ENCODE assay signal across 17 cellular contexts in the genomic region with DNA sequence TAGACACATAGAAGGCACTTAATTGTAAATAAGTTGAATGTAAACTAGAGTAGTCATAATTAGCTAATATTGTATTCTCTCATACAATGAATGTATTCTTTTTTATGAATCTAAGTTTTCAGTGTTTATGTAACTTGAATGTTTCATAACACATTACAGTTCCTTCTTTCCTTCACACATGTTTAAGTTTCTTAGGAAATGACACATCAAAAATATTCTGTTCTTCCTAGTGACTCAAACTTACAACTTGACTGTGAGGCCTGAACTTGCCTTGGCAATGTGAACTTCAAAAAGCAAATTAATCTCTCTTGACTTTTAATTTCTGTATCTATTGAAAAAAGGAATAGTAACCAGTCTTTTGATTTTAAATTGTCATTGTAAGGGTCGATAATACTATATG.
A peak's percentile ranks its signal among the peaks of the same experiment; 100 is the strongest.
DNase-seq lines count a peak whose midpoint lies in the region; TF ChIP-seq lines count a peak whose summit lies in the region.
"Had no signal": no experiment of that assay in that cellular context is flagged by ENCODE, and none has a peak within 500 bp of the region (broad histone marks: within the 10 kb centered on the region; RNA-seq: fewer than 3 reads in every experiment).

No MANE protein-coding gene starts in this region.

- no peaks in the 10 kb centered on the region for H3K79me2 ChIP-seq in SU-DHL-6 (ENCODE audit: insufficient read depth, low read length)
- H3K79me2 ChIP-seq: hepatocyte had no signal

- H3K9ac ChIP-seq in BLaER1 treated with 17β-estradiol and CSF1 and Interleukin-3, amounts not matched to agents 10 nM and 100 nM: 0 out of 22 replicates have a peak overlapping the region, but pooled peaks of 1 of the 11 experiments have one; percentile 10
- H3K9ac ChIP-seq in SU-DHL-6 (ENCODE audit: low read length): no peak overlapping the region

- H3K36me3 ChIP-seq in BLaER1 treated with 17β-estradiol and CSF1 and Interleukin-3, amounts not matched to agents 10 nM and 100 nM: no peaks in the 10 kb centered on the region
- no peaks in the 10 kb centered on the region for H3K36me3 ChIP-seq in SU-DHL-6 (ENCODE audit: low read length)
- H3K36me3 ChIP-seq: cardiac muscle cell had no signal

- no peaks in the 10 kb centered on the region for H3K4me1 Mint-ChIP-seq in activated T-helper 2 cell treated with anti-CD3 and anti-CD28 coated beads, Interferon-gamma antibody, Interleukin-2, Interleukin-4, amounts not matched to agents 10 μg/mL and 5 μg/mL and 100 μg/mL, durations not matched to agents 14 hours and 24 hours and 36 hours (ENCODE audit: low read depth)
- H3K4me1 Mint-ChIP-seq: endodermal cell, WTC11 had no signal

- H3K27ac ChIP-seq in BLaER1 treated with 17β-estradiol and CSF1 and Interleukin-3, amounts not matched to agents 10 nM and 100 nM: peak overlapping the region in 6 of 11 experiments; percentile 26 to 71 (median 54); a peak in 12 of 22 replicates
- no peak overlapping the region for H3K27ac ChIP-seq in SU-DHL-6 (ENCODE audit: low read depth, low read length)
- H3K27ac ChIP-seq: cardiac muscle cell, hepatocyte, psoas muscle had no signal

- H3K4me2 ChIP-seq in BLaER1 treated with 17β-estradiol and CSF1 and Interleukin-3, amounts not matched to agents 10 nM and 100 nM: peak overlapping the region in 4 of 11 experiments; percentile 53 to 64 (median 60); a peak in 6 of 22 replicates
- no peak overlapping the region for H3K4me2 ChIP-seq in SU-DHL-6 (ENCODE audit: low read depth, low read length, poor library complexity, severe bottlenecking)
- H3K4me2 ChIP-seq: hepatocyte had no signal

- H3K27me3 ChIP-seq in BLaER1 treated with 17β-estradiol and CSF1 and Interleukin-3, amounts not matched to agents 10 nM and 100 nM: no peaks in the 10 kb centered on the region
- H3K27me3 ChIP-seq in SU-DHL-6 (ENCODE audit: low read length): no peaks in the 10 kb centered on the region
- H3K27me3 ChIP-seq: cardiac muscle cell, hepatocyte had no signal

- H3K9me2 ChIP-seq in SU-DHL-6 (replicated peaks; ENCODE audit: insufficient read depth, low read length): no peaks in the 10 kb centered on the region

- no peaks in the 10 kb centered on the region for H3F3A ChIP-seq in SU-DHL-6 (ENCODE audit: insufficient read depth)

- peak overlapping the region; percentile 76 for H2AFZ ChIP-seq in SU-DHL-6 (ENCODE audit: low read depth, low read length, severe bottlenecking)
- H2AFZ ChIP-seq: hepatocyte had no signal

- H3K27ac Mint-ChIP-seq in activated T-helper 2 cell treated with anti-CD3 and anti-CD28 coated beads, Interferon-gamma antibody, Interleukin-2, Interleukin-4, amounts not matched to agents 10 μg/mL and 5 μg/mL and 100 μg/mL, durations not matched to agents 14 hours and 24 hours and 36 hours: no peak overlapping the region
- H3K27ac Mint-ChIP-seq: endodermal cell, WTC11 had no signal

- no peak overlapping the region for H3K4me3 Mint-ChIP-seq in activated T-helper 2 cell treated with anti-CD3 and anti-CD28 coated beads, Interferon-gamma antibody, Interleukin-2, Interleukin-4, amounts not matched to agents 10 μg/mL and 5 μg/mL and 100 μg/mL, durations not matched to agents 14 hours and 24 hours and 36 hours (ENCODE audit: low read depth)
- H3K4me3 Mint-ChIP-seq: endodermal cell, WTC11 had no signal

- H3K4me3 ChIP-seq in BLaER1 treated with 17β-estradiol and CSF1 and Interleukin-3, amounts not matched to agents 10 nM and 100 nM: no peak overlapping the region
- H3K4me3 ChIP-seq in SU-DHL-6 (ENCODE audit: insufficient read depth, low read length, poor library complexity, severe bottlenecking): no peak overlapping the region
- no peak overlapping the region for H3K4me3 ChIP-seq in fibroblast of pulmonary artery (replicated peaks; ENCODE audit: low read depth, low read length)
- H3K4me3 ChIP-seq: cardiac muscle cell, hepatocyte, psoas muscle had no signal

- peaks cover 0 to 27% (median 7%) of the 10 kb centered on the region in 10 experiments; a peak in 9 of 20 replicates for H3K4me1 ChIP-seq in BLaER1 treated with 17β-estradiol and CSF1 and Interleukin-3, amounts not matched to agents 10 nM and 100 nM
- H3K4me1 ChIP-seq: psoas muscle had no signal

- TF ChIP-seq CTCF in SU-DHL-6 (IDR thresholded peaks at IDR 0.05; ENCODE audit: insufficient read depth, low read length, poor library complexity, severe bottlenecking) (no peak), fibroblast of pulmonary artery (IDR thresholded peaks at IDR 0.05; ENCODE audit: low read length, missing control alignments) (no peak)

- peak; percentile 57 for DNase-seq in HT1080 (ENCODE audit: low read depth)
- DNase-seq in fibroblast of pulmonary artery (ENCODE audit: low read depth): peak; percentile 52
- no peak for DNase-seq in hypothalamus (lab: John Stamatoyannopoulos, UW)
- no peak for DNase-seq in NCI-H1092 (lab: John Stamatoyannopoulos, UW)
- no peak for DNase-seq in NCI-H187 (lab: John Stamatoyannopoulos, UW)
- DNase-seq in activated T-helper 2 cell treated with anti-CD3 and anti-CD28 coated beads, Interferon-gamma antibody, Interleukin-2, Interleukin-4, amounts not matched to agents 10 μg/mL and 5 μg/mL and 100 μg/mL, durations not matched to agents 14 hours and 24 hours and 36 hours (ENCODE audit: low spot score): no peak
- DNase-seq: endodermal cell; GOT3; psoas muscle; stimulated activated CD4-positive, alpha-beta T cell treated with anti-CD3 and anti-CD28 coated beads, Interleukin-15, amount 100 ng/mL, for 24 hours; substantia nigra; SW 1271 had no signal

- intact Hi-C loops in activated T-helper 2 cell treated with anti-CD3 and anti-CD28 coated beads, Interferon-gamma antibody, Interleukin-2, Interleukin-4, amounts not matched to agents 10 μg/mL and 5 μg/mL and 100 μg/mL, durations not matched to agents 14 hours and 24 hours and 36 hours (cut with micrococcal nuclease): no loop called here

- H4K20me1 ChIP-seq in BLaER1 treated with 17β-estradiol and CSF1 and Interleukin-3, amounts not matched to agents 10 nM and 100 nM: no peaks in the 10 kb centered on the region
- H4K20me1 ChIP-seq in SU-DHL-6 (ENCODE audit: low read depth, low read length): no peaks in the 10 kb centered on the region

- no peaks in the 10 kb centered on the region for H3K27me3 Mint-ChIP-seq in activated T-helper 2 cell treated with anti-CD3 and anti-CD28 coated beads, Interferon-gamma antibody, Interleukin-2, Interleukin-4, amounts not matched to agents 10 μg/mL and 5 μg/mL and 100 μg/mL, durations not matched to agents 14 hours and 24 hours and 36 hours (ENCODE audit: low read depth)

- no peaks in the 10 kb centered on the region for H3K9me3 Mint-ChIP-seq in activated T-helper 2 cell treated with anti-CD3 and anti-CD28 coated beads, Interferon-gamma antibody, Interleukin-2, Interleukin-4, amounts not matched to agents 10 μg/mL and 5 μg/mL and 100 μg/mL, durations not matched to agents 14 hours and 24 hours and 36 hours
- H3K9me3 Mint-ChIP-seq: endodermal cell, WTC11 had no signal

- no peaks in the 10 kb centered on the region for H3K9me3 ChIP-seq in BLaER1 treated with 17β-estradiol and CSF1 and Interleukin-3, amounts not matched to agents 10 nM and 100 nM (replicated peaks in 1 of 11)
- H3K9me3 ChIP-seq in SU-DHL-6 (ENCODE audit: insufficient read depth, low read length): no peaks in the 10 kb centered on the region
- H3K9me3 ChIP-seq: psoas muscle had no signal

- no peaks in the 10 kb centered on the region for H3K36me3 Mint-ChIP-seq in activated T-helper 2 cell treated with anti-CD3 and anti-CD28 coated beads, Interferon-gamma antibody, Interleukin-2, Interleukin-4, amounts not matched to agents 10 μg/mL and 5 μg/mL and 100 μg/mL, durations not matched to agents 14 hours and 24 hours and 36 hours (ENCODE audit: low read depth)
- H3K36me3 Mint-ChIP-seq: WTC11 had no signal

Comparison
In these comparisons a context has a peak if more than half of its experiments do, and no peak if none do; other contexts are left out.
1. DNase-seq: peak in HT1080 (single experiment) and fibroblast of pulmonary artery (single experiment); none in hypothalamus (0 of 51), NCI-H1092 (single experiment), NCI-H187 (0 of 2) and activated T-helper 2 cell treated with anti-CD3 and anti-CD28 coated beads, Interferon-gamma antibody, Interleukin-2, Interleukin-4, amounts not matched to agents 10 μg/mL and 5 μg/mL and 100 μg/mL, durations not matched to agents 14 hours and 24 hours and 36 hours (single experiment).